16 cellular contexts compared by ENCODE assay signal in the genomic region with DNA sequence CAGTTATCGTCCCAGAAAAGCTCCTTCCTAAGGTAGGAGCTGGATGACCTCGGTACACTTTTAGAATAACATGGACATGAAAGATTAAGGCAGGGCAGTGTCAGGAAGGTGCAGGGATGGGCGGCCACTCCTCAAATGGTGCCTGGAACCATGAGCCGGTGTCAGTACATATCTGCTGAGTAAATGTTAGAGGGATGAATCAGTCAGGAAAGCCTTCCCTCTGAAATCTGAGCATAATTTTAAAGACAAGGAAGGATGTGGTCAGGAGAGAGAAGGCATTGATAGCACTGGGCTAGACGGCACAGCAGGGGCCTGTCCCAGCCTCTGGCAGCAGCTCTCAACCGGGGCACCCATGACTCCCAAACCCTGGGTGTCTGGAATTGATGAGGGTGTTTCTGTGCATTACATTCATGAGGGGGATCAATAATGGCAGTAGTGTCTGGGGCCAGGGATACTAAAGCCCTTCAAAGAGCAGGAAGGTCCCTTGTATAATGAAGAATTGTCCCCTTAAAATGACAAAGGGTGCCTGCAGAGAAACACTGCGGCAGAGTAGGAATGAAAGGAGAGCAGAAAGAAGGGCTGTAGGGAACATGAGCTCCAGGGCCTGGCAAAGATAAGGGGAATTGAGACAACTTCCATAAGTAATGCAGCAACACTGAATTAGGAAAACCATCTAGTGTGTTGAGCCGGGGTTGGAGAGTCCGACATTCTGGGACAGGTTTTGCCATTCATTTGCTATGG.
A peak's percentile ranks its signal among the peaks of the same experiment; 100 is the strongest.
DNase-seq lines count a peak whose midpoint lies in the region; ATAC-seq and TF ChIP-seq lines count a peak whose summit lies in the region.
"Had no signal": no experiment of that assay in that cellular context is flagged by ENCODE, and none has a peak within 500 bp of the region (broad histone marks: within the 10 kb centered on the region; RNA-seq: fewer than 3 reads in every experiment).

No MANE protein-coding gene starts in this region.

- no peaks in the 10 kb centered on the region for H3K27me3 ChIP-seq in SK-N-SH (ENCODE audit: insufficient read depth)
- H3K27me3 ChIP-seq: SJSA1, thyroid gland had no signal

- no peak for TF ChIP-seq EP300 in SK-N-SH (IDR thresholded peaks at IDR 0.05; ENCODE audit: borderline replicate concordance in 1 of 2, low read depth in 1 of 2, low read length in 1 of 2)

- in situ Hi-C loops in GM13977 (cut with MboI; ENCODE audit: low pct_unique_long_range_greater_than_20kb, low sequenced_read_pairs, unreplicated experiment), result no loop called here

- H3K36me3 ChIP-seq in SK-N-SH (replicated peaks in 1 of 2; ENCODE audit: control insufficient read depth in 1 of 2, insufficient read depth in 2 of 2, low read length in 1 of 2), result no peaks in the 10 kb centered on the region
- H3K36me3 ChIP-seq: SJSA1, thyroid gland had no signal

- no peaks in the 10 kb centered on the region for H3K79me2 ChIP-seq in SK-N-SH (ENCODE audit: insufficient read depth)

- H3K4me2 ChIP-seq in SK-N-SH, result no peak overlapping the region

- POLR2A ChIA-PET in SK-N-SH (lab: Yijun Ruan, JAX), result no interaction called here
- POLR2A ChIA-PET in WTC11 (lab: Charles Lee), result no interaction called here

- CTCF ChIA-PET in SK-N-SH (lab: Yijun Ruan, JAX), result interaction anchor here (1.0 kb wide), 2 partner anchors 93 to 532 kb away, joined by 3 read pairs; no protein-coding TSS in a partner anchor
- CTCF ChIA-PET in WTC11 (lab: Charles Lee), result interaction anchor here (1.0 to 1.3 kb wide), 2 partner anchors 54 to 611 kb away, joined by 3 to 5 read pairs; no protein-coding TSS in a partner anchor

- no peak overlapping the region for H3K9ac ChIP-seq in SK-N-SH

- no peaks in the 10 kb centered on the region for H3F3A ChIP-seq in SK-N-SH (replicated peaks; ENCODE audit: insufficient read depth)

- 66% methylated on average over 9 of the region's 9 CpGs for WGBS in SK-N-SH (ENCODE audit: low lambda C conversion rate)

- peaks cover 5% of the 10 kb centered on the region for H3K9me3 Mint-ChIP-seq in WTC11

- TF ChIP-seq RAD21 in SK-N-SH (IDR thresholded peaks at IDR 0.05; ENCODE audit: low read length), result no peak

- H2AFZ ChIP-seq in SK-N-SH (ENCODE audit: low read depth), result no peak overlapping the region

- H3K27ac Mint-ChIP-seq in WTC11, result peak overlapping the region; percentile 47; the same call in 1 of the 2 replicates
- no peak overlapping the region for H3K27ac Mint-ChIP-seq in T-helper 17 cell

- no peaks in the 10 kb centered on the region for H4K20me1 ChIP-seq in SK-N-SH (ENCODE audit: insufficient read depth)

- H3K4me3 Mint-ChIP-seq in WTC11 (no peak overlapping the region), T-helper 17 cell (no peak overlapping the region)

- H3K27ac ChIP-seq in SK-N-SH (ENCODE audit: low read depth in 2 of 2, low read length in 1 of 2) (no peak overlapping the region; a peak in 2 of 4 replicates), substantia nigra (ENCODE audit: low read depth, low read length, poor library complexity, severe bottlenecking) (no peak overlapping the region)
- H3K27ac ChIP-seq: 22Rv1, SJSA1, thyroid gland had no signal

- no peak overlapping the region for H3K4me3 ChIP-seq in SK-N-SH (ENCODE audit: low read depth in 2 of 2, low read length in 1 of 2)
- H3K4me3 ChIP-seq: SJSA1, thyroid gland had no signal

- H3K9me3 ChIP-seq in SK-N-SH, result no peaks in the 10 kb centered on the region
- H3K9me3 ChIP-seq in T-helper 17 cell (ENCODE audit: control insufficient read depth, low read length, poor library complexity, severe bottlenecking), result no peaks in the 10 kb centered on the region
- H3K9me3 ChIP-seq: SJSA1, thyroid gland had no signal

- H3K4me1 ChIP-seq in SK-N-SH (ENCODE audit: control insufficient read depth in 1 of 2, insufficient read depth in 2 of 2, low read depth in 1 of 2, low read length in 1 of 2), result peaks cover 0 to 25% of the 10 kb centered on the region in 2 experiments; a peak in 2 of 4 replicates
- H3K4me1 ChIP-seq: SJSA1, thyroid gland had no signal

- DNase-seq in SK-N-SH (no peak), WTC11 (ENCODE audit: low spot score) (no peak), kidney glomerular epithelial cell (lab: John Stamatoyannopoulos, UW) (peak; percentile 13), T-helper 17 cell (no peak), GM13977 (ENCODE audit: low spot score) (no peak), substantia nigra (lab: John Stamatoyannopoulos, UW) (no peak)
- DNase-seq: activated CD8-positive, alpha-beta memory T cell treated with anti-CD3 and anti-CD28 coated beads for 24 hours; activated gamma-delta T cell; foreskin fibroblast; NCI-H1092 treated with DMSO at 0.1 percent for 48 hours; NK-92 treated with Interleukin-12 subunit alpha and Interleukin-12 subunit beta, amount 100 ng/mL, for 24 hours; thyroid gland had no signal

- no peaks in the 10 kb centered on the region for H3K9me2 ChIP-seq in SK-N-SH

- 0 out of 2 replicates have a peak, but pooled peaks cover 2% of the 10 kb centered on the region for H3K36me3 Mint-ChIP-seq in WTC11
- H3K36me3 Mint-ChIP-seq in T-helper 17 cell (ENCODE audit: low read depth), result peaks cover 4% of the 10 kb centered on the region

- H3K27me3 Mint-ChIP-seq in WTC11 (ENCODE audit: low read depth) (no peaks in the 10 kb centered on the region), T-helper 17 cell (peaks cover 5% of the 10 kb centered on the region)

- peaks cover 19% of the 10 kb centered on the region for H3K4me1 Mint-ChIP-seq in WTC11
- H3K4me1 Mint-ChIP-seq in T-helper 17 cell, result peaks cover 8% of the 10 kb centered on the region

- ATAC-seq in SK-N-SH treated with all-trans-retinoic acid at 6 μM for 48 hours, result peak; percentile 83
- ATAC-seq in WTC11, result peak; percentile 75
- ATAC-seq in HG02623 (IDR thresholded peaks at IDR 0.05; ENCODE audit: unreplicated experiment), result no peak
- no peak for ATAC-seq in T-helper 17 cell

- no peak for TF ChIP-seq CTCF in SK-N-SH (IDR thresholded peaks at IDR 0.05)
- no peak for TF ChIP-seq CTCF in WTC11 (IDR thresholded peaks at IDR 0.05)
- TF ChIP-seq CTCF in GM13977 (IDR thresholded peaks at IDR 0.05; ENCODE audit: extremely low read depth, insufficient read depth, missing control alignments), result no peak

TF ChIP-seq in SK-N-SH treated with all-trans-retinoic acid at 6 μM for 48 hours, 23 proteins besides CTCF, POLR2A, EP300 and RAD21:
- no peak for TF ChIP-seq SNAI2 (CRISPR knock-in tag; IDR thresholded peaks at IDR 0.05)
TF ChIP-seq in SK-N-SH treated with all-trans-retinoic acid at 6 μM for 48 hours: peak in this region for 0.

TF ChIP-seq in SK-N-SH, 30 proteins besides CTCF, POLR2A, EP300 and RAD21 (continues in another document):
- TF ChIP-seq, protein P1, sequence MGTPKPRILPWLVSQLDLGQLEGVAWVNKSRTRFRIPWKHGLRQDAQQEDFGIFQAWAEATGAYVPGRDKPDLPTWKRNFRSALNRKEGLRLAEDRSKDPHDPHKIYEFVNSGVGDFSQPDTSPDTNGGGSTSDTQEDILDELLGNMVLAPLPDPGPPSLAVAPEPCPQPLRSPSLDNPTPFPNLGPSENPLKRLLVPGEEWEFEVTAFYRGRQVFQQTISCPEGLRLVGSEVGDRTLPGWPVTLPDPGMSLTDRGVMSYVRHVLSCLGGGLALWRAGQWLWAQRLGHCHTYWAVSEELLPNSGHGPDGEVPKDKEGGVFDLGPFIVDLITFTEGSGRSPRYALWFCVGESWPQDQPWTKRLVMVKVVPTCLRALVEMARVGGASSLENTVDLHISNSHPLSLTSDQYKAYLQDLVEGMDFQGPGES (IDR thresholded peaks at IDR 0.05; ENCODE audit: low read depth, low read length), result no peak
- no peak for TF ChIP-seq POLR2AphosphoS5 (IDR thresholded peaks at IDR 0.05; ENCODE audit: low read depth, low read length)
- TF ChIP-seq TAF1 (IDR thresholded peaks at IDR 0.05; ENCODE audit: borderline replicate concordance, low read depth, low read length), result no peak
- TF ChIP-seq JUND (IDR thresholded peaks at IDR 0.05), result no peak

TF ChIP-seq in WTC11, 78 proteins besides CTCF, POLR2A, EP300 and RAD21:
- TF ChIP-seq GTF2I (CRISPR knock-in tag; conservative IDR thresholded peaks at IDR 0.05) (no peak), ZNF423 (CRISPR knock-in tag; IDR thresholded peaks at IDR 0.05) (0 out of 2 replicates have a peak, but pooled peaks have one; percentile 13)

Comparison
In these comparisons a context has a peak if more than half of its experiments do, and no peak if none do; other contexts are left out.
1. ATAC-seq: peak in SK-N-SH treated with all-trans-retinoic acid at 6 μM for 48 hours (single experiment) and WTC11 (single experiment); none in HG02623 (single experiment) and T-helper 17 cell (single experiment).